8 cellular contexts compared by ENCODE assay signal in the genomic region with DNA sequence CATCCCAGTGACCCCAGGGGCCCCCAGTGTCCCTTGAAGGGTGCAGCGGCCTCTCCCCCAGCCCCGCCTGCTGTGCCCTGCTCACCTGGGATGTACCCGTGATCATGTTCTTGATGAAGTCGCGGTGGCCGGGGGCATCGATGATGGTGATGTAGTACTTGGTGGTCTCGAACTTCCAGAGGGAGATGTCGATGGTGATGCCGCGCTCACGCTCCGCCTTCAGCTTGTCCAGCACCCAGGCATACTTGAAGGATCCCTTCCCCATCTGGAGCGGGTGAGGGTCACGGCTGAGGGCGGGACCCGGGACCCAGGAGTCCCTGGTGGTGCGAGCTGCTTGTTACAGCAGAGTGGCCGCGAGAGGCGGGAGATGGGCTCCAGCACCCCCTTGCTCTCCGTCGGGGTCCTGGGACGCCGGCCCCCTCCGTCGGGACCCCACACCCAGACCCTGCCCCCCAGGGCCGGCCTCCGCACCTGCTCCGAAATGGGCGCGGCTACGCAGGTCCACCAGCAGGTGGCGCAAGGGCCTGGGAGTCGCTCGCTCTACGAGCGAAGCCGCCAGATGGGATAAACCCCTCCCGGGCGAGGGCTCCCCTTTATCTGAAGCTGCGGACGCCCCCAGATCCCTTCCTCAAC. TPM values are rescaled to one million over a fixed set of nuclear protein-coding genes. Genes with fewer than 3 reads are reported as not detected.
DNase-seq lines count a peak whose midpoint lies in the region; ATAC-seq and TF ChIP-seq lines count a peak whose summit lies in the region.

No MANE protein-coding gene starts in this region.

- TF ChIP-seq POLR2A in transverse colon (IDR thresholded peaks at IDR 0.05) = no peak

- CTCF ChIA-PET in RWPE1 (lab: Yijun Ruan, JAX) = interaction anchor here (0.6 to 2.0 kb wide), 34 partner anchors 9 to 865 kb away, joined by 3 to 20 read pairs (median 4); partner anchors contain the start of genes PPDPF and PTK6

- H3K4me1 ChIP-seq in parathyroid adenoma (peaks cover 3% of the 10 kb centered on the region), transverse colon (peaks cover 0 to 19% (median 13%) of the 10 kb centered on the region in 4 donors)

- no peaks in the 10 kb centered on the region for H3K27me3 ChIP-seq in parathyroid adenoma (ENCODE audit: control insufficient read depth, insufficient read depth, low read length)
- peaks cover 56% of the 10 kb centered on the region for H3K27me3 ChIP-seq in transverse colon

- intact Hi-C loops in transverse colon (cut with DNase I; ENCODE audit: low total_unique reads) = no loop called here

- H3K9ac ChIP-seq in parathyroid adenoma = no peak overlapping the region

- H3K4me2 ChIP-seq in parathyroid adenoma (ENCODE audit: low read length) = peak overlapping the region; percentile 12

- peak; percentile 100 for TF ChIP-seq CTCF in RWPE1 (conservative IDR thresholded peaks at IDR 0.05; ENCODE audit: low read depth)
- TF ChIP-seq CTCF in parathyroid adenoma (IDR thresholded peaks at IDR 0.05) = peak; percentile 95
- peak; percentile 89 to 99 (median 97) for TF ChIP-seq CTCF in transverse colon (IDR thresholded peaks at IDR 0.05)

- peak; percentile 16 to 39 for DNase-seq in NOMO-1 (lab: John Stamatoyannopoulos, UW; ENCODE audit: unreplicated experiment in 2 of 2)
- DNase-seq in NOMO-1 treated with dmso at 0.1 percent for 144 hours (lab: John Stamatoyannopoulos, UW; ENCODE audit: unreplicated experiment) = no peak
- peak; percentile 84 for DNase-seq in RWPE1 (ENCODE audit: low spot score)
- peak; percentile 76 for DNase-seq in activated gamma-delta T cell treated with Interleukin-2 at 50 U/mL for 16 hours
- peak; percentile 23 for DNase-seq in foreskin melanocyte
- DNase-seq in transverse colon = peak; percentile 71

- H3K27ac ChIP-seq in RWPE1 (no peak overlapping the region; the same call in 1 of the 2 replicates), parathyroid adenoma (no peak overlapping the region), transverse colon (no peak overlapping the region)

- WGBS in transverse colon (ENCODE audit: low coverage in 1 of 2), 2 donors = 25% methylated on average over 33 of the region's 43 CpGs; no CpG with 5 or more reads in 1 of the 2 donors

- no peak for TF ChIP-seq EP300 in transverse colon (IDR thresholded peaks at IDR 0.05; ENCODE audit: low read depth)

- no peaks in the 10 kb centered on the region for H3K36me3 ChIP-seq in parathyroid adenoma (ENCODE audit: control insufficient read depth, insufficient read depth, low read length)
- H3K36me3 ChIP-seq in transverse colon = no peaks in the 10 kb centered on the region

- H3K9me3 ChIP-seq in parathyroid adenoma (ENCODE audit: control insufficient read depth, low read length) (no peaks in the 10 kb centered on the region), transverse colon (no peaks in the 10 kb centered on the region)

- peak overlapping the region; percentile 68 for H2AFZ ChIP-seq in parathyroid adenoma

- in situ Hi-C loops in transverse colon (cut with MboI; ENCODE audit: low pct_ligation_motif_present in 1 of 4, low pct_unique_long_range_greater_than_20kb in 1 of 4, low sequenced_read_pairs in 3 of 4) = no loop called here

- H3K79me2 ChIP-seq in parathyroid adenoma = no peaks in the 10 kb centered on the region

- no peak for ATAC-seq in HG02763 (IDR thresholded peaks at IDR 0.05; ENCODE audit: unreplicated experiment)

- POLR2A ChIA-PET in RWPE1 (lab: Yijun Ruan, JAX; ENCODE audit: low non-redundant PET) = interaction anchor here (0.6 to 2.4 kb wide), 4 partner anchors 24 to 131 kb away, joined by 3 to 25 read pairs (median 4); partner anchors contain the start of genes GMEB2 and PPDPF

- H3K4me3 ChIP-seq in parathyroid adenoma (ENCODE audit: low read depth, low read length) (no peak overlapping the region), transverse colon (peak overlapping the region in 3 of 4 donors; percentile 7 to 37 (median 10))

RNA-seq across cellular contexts. Expression of gene EEF1A2, which starts 3.0 kb away (rescaled TPM):
- total RNA-seq in transverse colon = 1 to 10 TPM in 3 of 4 donors, under 1 TPM in 1; 0.75 to 5.0 (median 3.3) TPM

RNA-seq across cellular contexts. Expression of gene KCNQ2, which starts 23.4 kb away (rescaled TPM):
- under 1 TPM in 3 of 4 donors, not detected in 1; 0.32 to 0.41 (median 0.37) TPM for total RNA-seq in transverse colon

RNA-seq across cellular contexts. Expression of gene PPDPF, which starts 24.7 kb away (rescaled TPM):
- 100 to 1,000 TPM; 320 to 695 (median 517) TPM for total RNA-seq in transverse colon

RNA-seq across cellular contexts. Expression of gene PTK6, which starts 41.3 kb away (rescaled TPM):
- 100 to 1,000 TPM in 2 of 4 donors, 10 to 100 TPM in 2; 90.5 to 147 (median 103) TPM for total RNA-seq in transverse colon

RNA-seq across cellular contexts. Expression of gene SRMS, which starts 51.7 kb away (rescaled TPM):
- under 1 TPM in 1 of 4 donors, not detected in 3; 0.79 TPM for total RNA-seq in transverse colon
